In genomic region chr11:1888347-1888753, GRCh38 we compare ENCODE assay signal across 16 cellular contexts. TPM values are rescaled to one million over a fixed set of nuclear protein-coding genes. Genes with fewer than 3 reads are reported as not detected.
DNase-seq lines count a peak whose midpoint lies in the region; ATAC-seq and TF ChIP-seq lines count a peak whose summit lies in the region.
"Had no signal": no experiment of that assay in that cellular context is flagged by ENCODE, and none has a peak within 500 bp of the region (broad histone marks: within the 10 kb centered on the region; RNA-seq: fewer than 3 reads in every experiment).

No MANE protein-coding gene starts in this region.

- no peak for TF ChIP-seq CTCF in spleen (IDR thresholded peaks at IDR 0.05 in 8 of 11, conservative IDR thresholded peaks at IDR 0.05 in 3 of 11)

- H3K4me3 ChIP-seq in spleen = no peak overlapping the region
- H3K4me3 ChIP-seq in MG63 = no peak overlapping the region
- H3K4me3 ChIP-seq: GM12878, upper lobe of left lung had no signal

- CTCF ChIA-PET in T-cell (lab: Charles Lee) = no interaction called here

- H3K27ac Mint-ChIP-seq in T-cell (peak overlapping the region; percentile 89 to 94), immature natural killer cell (peak overlapping the region; percentile 86 to 98 (median 94))

- no peak for ATAC-seq in T-cell (replicated peaks in 1 of 4)
- no peak for ATAC-seq in GM18511 (IDR thresholded peaks at IDR 0.05; ENCODE audit: unreplicated experiment)
- ATAC-seq: GM12878 had no signal

- H3K4me1 Mint-ChIP-seq in T-cell = peaks cover 43 to 49% (median 49%) of the 10 kb centered on the region in 3 donors
- H3K4me1 Mint-ChIP-seq in immature natural killer cell = peaks cover 54 to 56% of the 10 kb centered on the region in 2 donors

- H3K27me3 Mint-ChIP-seq in T-cell (no peaks in the 10 kb centered on the region), immature natural killer cell (ENCODE audit: low read depth in 3 of 3) (peaks cover 8 to 28% (median 14%) of the 10 kb centered on the region in 3 donors)

- H3K27ac ChIP-seq in spleen = peak overlapping the region in 6 of 8 donors; percentile 5 to 79 (median 72)
- H3K27ac ChIP-seq: epithelial cell of prostate, upper lobe of left lung had no signal

- peaks cover 5 to 56% (median 42%) of the 10 kb centered on the region in 6 donors for H3K4me1 ChIP-seq in spleen

- H3K4me3 Mint-ChIP-seq in T-cell (peak overlapping the region in 1 of 3 donors; percentile 76), immature natural killer cell (peak overlapping the region; percentile 70 to 80 (median 74))

- H3K9me3 Mint-ChIP-seq in T-cell = peaks cover 0 to under 1% (median 0%) of the 10 kb centered on the region in 3 donors
- no peaks in the 10 kb centered on the region for H3K9me3 Mint-ChIP-seq in immature natural killer cell

- H3K36me3 Mint-ChIP-seq in T-cell (peaks cover 8% of the 10 kb centered on the region), immature natural killer cell (peaks cover 0 to 12% (median 0%) of the 10 kb centered on the region in 3 donors)

- H3K9me3 ChIP-seq in spleen (no peaks in the 10 kb centered on the region), MG63 (no peaks in the 10 kb centered on the region)
- H3K9me3 ChIP-seq: upper lobe of left lung had no signal

- 41 to 83% (median 44%) methylated on average over 1 to 9 of the region's 9 CpGs for WGBS in spleen, 5 donors

- peak; percentile 61 for DNase-seq in activated effector memory CD4-positive, alpha-beta T cell treated with anti-CD3 and anti-CD28 coated beads, Interleukin-2, amount 50 U/mL, for 16 hours
- no peak for DNase-seq in activated effector memory CD4-positive, alpha-beta T cell treated with Interleukin-2 at 50 U/mL for 16 hours
- DNase-seq in T-cell (peak in 1 of 34 experiments; percentile 16), immature natural killer cell (peak; percentile 28 to 46 (median 29)), spleen (no peak), MG63 (no peak), NCI-H82 (lab: John Stamatoyannopoulos, UW) (no peak)
- DNase-seq: activated gamma-delta T cell treated with Interleukin-2 at 50 U/mL for 16 hours; NK-92 treated with Interleukin-12 subunit alpha and Interleukin-12 subunit beta, amount 100 ng/mL, for 24 hours; upper lobe of left lung had no signal

- intact Hi-C loops in spleen (cut with DNase I; ENCODE audit: low total_unique reads) = no loop called here

- H3K27me3 ChIP-seq in spleen (replicated peaks in 1 of 7) (peaks cover 0 to 8% (median 0%) of the 10 kb centered on the region in 7 donors), MG63 (no peaks in the 10 kb centered on the region)
- H3K27me3 ChIP-seq: upper lobe of left lung had no signal

- H3K36me3 ChIP-seq in spleen = peaks cover 0 to 83% (median 60%) of the 10 kb centered on the region in 6 donors
- peaks cover 46% of the 10 kb centered on the region for H3K36me3 ChIP-seq in MG63
- H3K36me3 ChIP-seq: upper lobe of left lung had no signal

- POLR2A ChIA-PET in T-cell (lab: Charles Lee) = no interaction called here

- TF ChIP-seq POLR2A in spleen (IDR thresholded peaks at IDR 0.05) = no peak

RNA-seq across cellular contexts. Expression of gene PRR33, which starts 3.3 kb away (rescaled TPM):
- total RNA-seq in T-cell (under 1 TPM in 2 of 5 donors, not detected in 3; 0.10 to 0.12 TPM), spleen (not detected)
- polyA plus RNA-seq in immature natural killer cell (under 1 TPM in 1 of 3 donors, not detected in 2; 0.35 TPM), spleen (under 1 TPM; 0.03 to 0.64 (median 0.20) TPM)
- not detected in 2 replicates for total RNA-seq in MG63 (2014; rRNA removed; shearing (Covaris generic); ENCODE audit: low replicate concordance)
- total RNA-seq: GM12878, liver, omental fat pad, SK-MEL-5, upper lobe of left lung had no signal
- polyA plus RNA-seq: liver had no signal

RNA-seq across cellular contexts. Expression of gene TNNT3, which starts 31.2 kb away (rescaled TPM):
- total RNA-seq in T-cell (10 to 100 TPM; 15.9 to 22.1 (median 18.2) TPM), spleen (1 to 10 TPM in 5 of 7 donors, under 1 TPM in 1, not detected in 1; 0.97 to 4.9 (median 1.9) TPM)
- polyA plus RNA-seq in immature natural killer cell (not detected), spleen (1 to 10 TPM in 2 of 3 donors, under 1 TPM in 1; 0.64 to 4.4 (median 3.5) TPM)
- not detected in 2 replicates for total RNA-seq in MG63 (2014; rRNA removed; shearing (Covaris generic); ENCODE audit: low replicate concordance)
- total RNA-seq: GM12878, SK-MEL-5 had no signal

RNA-seq across cellular contexts. Expression of gene LSP1, which starts 35.5 kb away (rescaled TPM):
- total RNA-seq in T-cell (100 to 1,000 TPM; 286 to 514 (median 375) TPM), spleen (100 to 1,000 TPM; 227 to 422 (median 358) TPM)
- polyA plus RNA-seq in immature natural killer cell (100 to 1,000 TPM; 437 to 767 (median 593) TPM), spleen (100 to 1,000 TPM; 136 to 350 (median 148) TPM)
- total RNA-seq in MG63 (2014; rRNA removed; shearing (Covaris generic); ENCODE audit: low replicate concordance) = 41.7 and 66.6 TPM in 2 replicates
- total RNA-seq: SK-MEL-5 had no signal

RNA-seq across cellular contexts. Expression of gene TNNI2, which starts 49.6 kb away (rescaled TPM):
- under 1 TPM in 1 of 5 donors, not detected in 4; 0.39 TPM for total RNA-seq in T-cell
- 1 to 10 TPM in 1 of 3 donors, under 1 TPM in 1, not detected in 1; 0.54 to 2.0 TPM for polyA plus RNA-seq in immature natural killer cell
- 1 to 10 TPM; 2.3 to 8.6 (median 5.2) TPM for total RNA-seq in spleen
- 10 to 100 TPM in 2 of 3 donors, 1 to 10 TPM in 1; 7.3 to 21.8 (median 13.0) TPM for polyA plus RNA-seq in spleen
- total RNA-seq in MG63 (2014; rRNA removed; shearing (Covaris generic); ENCODE audit: low replicate concordance) = not detected in 2 replicates
- total RNA-seq: SK-MEL-5 had no signal

RNA-seq across cellular contexts. Expression of gene SYT8, which starts 53.6 kb away (rescaled TPM):
- total RNA-seq in T-cell (not detected), spleen (not detected)
- polyA plus RNA-seq in immature natural killer cell (not detected), spleen (under 1 TPM in 1 of 3 donors, not detected in 2; 0.83 TPM)
- not detected in 2 replicates for total RNA-seq in MG63 (2014; rRNA removed; shearing (Covaris generic); ENCODE audit: low replicate concordance)
- total RNA-seq: GM12878, omental fat pad, SK-MEL-5 had no signal

Comparison
In these comparisons a context has a peak if more than half of its experiments do, and no peak if none do; other contexts are left out.
1. DNase-seq: peak in activated effector memory CD4-positive, alpha-beta T cell treated with anti-CD3 and anti-CD28 coated beads, Interleukin-2, amount 50 U/mL, for 16 hours (single experiment) and immature natural killer cell (3 of 3); none in activated effector memory CD4-positive, alpha-beta T cell treated with Interleukin-2 at 50 U/mL for 16 hours (single experiment), spleen (single experiment), MG63 (single experiment) and NCI-H82 (single experiment).